In genomic region chr2:22901471-22901870, GRCh38 we compare ENCODE assay signal across 26 cellular contexts.
"Had no signal": no experiment of that assay in that cellular context is flagged by ENCODE, and none has a peak within 500 bp of the region (broad histone marks: within the 10 kb centered on the region; RNA-seq: fewer than 3 reads in every experiment).

No MANE protein-coding gene starts in this region.

- ATAC-seq: gastroesophageal sphincter; left lobe of liver; right cardiac atrium; stimulated activated naive CD8-positive, alpha-beta T cell treated with anti-CD3 and anti-CD28 coated beads, Interleukin-15, Interleukin-2, amounts not matched to agents 100 U/mL and 50 U/mL, for 24 hours had no signal

- H3K27me3 Mint-ChIP-seq: activated CD4-positive, alpha-beta T cell treated with anti-CD3 and anti-CD28 coated beads, Interleukin-2, amount 10 ng/mL, durations not matched to agents 24 days and 14 days; activated naive CD4-positive, alpha-beta T cell treated with anti-CD3 and anti-CD28 coated beads, Interleukin-2, amount 10 ng/mL, durations not matched to agents 7 days and 5 days; activated naive CD8-positive, alpha-beta T cell treated with anti-CD3 and anti-CD28 coated beads, Interleukin-2, amount 10 ng/mL, durations not matched to agents 7 days and 5 days; central memory CD8-positive, alpha-beta T cell; dendritic cell treated with granulocyte-macrophage colony-stimulating factor and Interleukin-4, amounts not matched to agents 40 ng/mL and 50 ng/mL, for 4 days had no signal

- H3K27ac ChIP-seq: gastroesophageal sphincter, ovary, thoracic aorta, uterus had no signal

- H3K36me3 Mint-ChIP-seq: activated CD4-positive, alpha-beta memory T cell treated with anti-CD3 and anti-CD28 coated beads for 36 hours; activated naive CD4-positive, alpha-beta T cell treated with anti-CD3 and anti-CD28 coated beads, Interleukin-2, amount 10 ng/mL, durations not matched to agents 7 days and 5 days; activated naive CD8-positive, alpha-beta T cell treated with anti-CD3 and anti-CD28 coated beads, Interleukin-2, amount 10 ng/mL, durations not matched to agents 7 days and 5 days had no signal

- H3K4me1 ChIP-seq: gastroesophageal sphincter, uterus had no signal

- H3K9me3 ChIP-seq: gastroesophageal sphincter, ovary, thoracic aorta, uterus had no signal

- DNase-seq: activated CD4-positive, alpha-beta memory T cell treated with anti-CD3 and anti-CD28 coated beads for 36 hours; activated CD4-positive, alpha-beta T cell treated with anti-CD3 and anti-CD28 coated beads, Interleukin-2, amount 10 ng/mL, durations not matched to agents 24 days and 14 days; activated CD4-positive, CD25-positive, alpha-beta regulatory T cell treated with anti-CD3 and anti-CD28 coated beads, Interleukin-2, amount 50 U/mL, for 72 hours; activated CD8-positive, alpha-beta memory T cell treated with anti-CD3 and anti-CD28 coated beads, Interleukin-2, amount 50 U/mL, for 4 hours; activated gamma-delta T cell; activated naive CD4-positive, alpha-beta T cell treated with anti-CD3 and anti-CD28 coated beads, Interleukin-2, amount 10 ng/mL, durations not matched to agents 7 days and 5 days; activated naive CD8-positive, alpha-beta T cell treated with anti-CD3 and anti-CD28 coated beads, Interleukin-2, amount 10 ng/mL, durations not matched to agents 7 days and 5 days; activated T-cell treated with anti-CD3 and anti-CD28 coated beads, Interleukin-2, amount 50 U/mL, for 1 hour; amniotic stem cell; head of caudate nucleus; hippocampal formation; ovary; right cardiac atrium; stimulated activated CD4-positive, alpha-beta T cell treated with anti-CD3 and anti-CD28 coated beads, Interleukin-12 subunit alpha, Interleukin-12 subunit beta, amount 100 ng/mL, for 4 hours; stimulated activated CD4-positive, alpha-beta T cell treated with anti-CD3 and anti-CD28 coated beads, Interleukin-4, amount 100 ng/mL, for 1 hour; stimulated activated naive CD8-positive, alpha-beta T cell treated with anti-CD3 and anti-CD28 coated beads, Interleukin-15, Interleukin-2, amounts not matched to agents 100 U/mL and 50 U/mL, for 24 hours; T-helper 2 cell; trophoblast cell; uterus had no signal

- H3K4me3 ChIP-seq: gastroesophageal sphincter, lung, ovary, thoracic aorta, uterus had no signal

- H3K4me3 Mint-ChIP-seq: activated CD4-positive, alpha-beta memory T cell treated with anti-CD3 and anti-CD28 coated beads for 36 hours; activated CD4-positive, alpha-beta T cell treated with anti-CD3 and anti-CD28 coated beads, Interleukin-2, amount 10 ng/mL, durations not matched to agents 24 days and 14 days; activated naive CD4-positive, alpha-beta T cell treated with anti-CD3 and anti-CD28 coated beads, Interleukin-2, amount 10 ng/mL, durations not matched to agents 7 days and 5 days; activated naive CD8-positive, alpha-beta T cell treated with anti-CD3 and anti-CD28 coated beads, Interleukin-2, amount 10 ng/mL, durations not matched to agents 7 days and 5 days; central memory CD8-positive, alpha-beta T cell; dendritic cell treated with granulocyte-macrophage colony-stimulating factor and Interleukin-4, amounts not matched to agents 40 ng/mL and 50 ng/mL, for 4 days; nephron had no signal

- H3K36me3 ChIP-seq: gastroesophageal sphincter, ovary, thoracic aorta, uterus had no signal

- H3K27ac Mint-ChIP-seq: activated CD4-positive, alpha-beta memory T cell treated with anti-CD3 and anti-CD28 coated beads for 36 hours; activated CD4-positive, alpha-beta T cell treated with anti-CD3 and anti-CD28 coated beads, Interleukin-2, amount 10 ng/mL, durations not matched to agents 24 days and 14 days; activated naive CD4-positive, alpha-beta T cell treated with anti-CD3 and anti-CD28 coated beads, Interleukin-2, amount 10 ng/mL, durations not matched to agents 7 days and 5 days; activated naive CD8-positive, alpha-beta T cell treated with anti-CD3 and anti-CD28 coated beads, Interleukin-2, amount 10 ng/mL, durations not matched to agents 7 days and 5 days; dendritic cell treated with granulocyte-macrophage colony-stimulating factor and Interleukin-4, amounts not matched to agents 40 ng/mL and 50 ng/mL, for 4 days; nephron had no signal

- H3K9me3 Mint-ChIP-seq: activated CD4-positive, alpha-beta memory T cell treated with anti-CD3 and anti-CD28 coated beads for 36 hours; activated CD4-positive, alpha-beta T cell treated with anti-CD3 and anti-CD28 coated beads, Interleukin-2, amount 10 ng/mL, durations not matched to agents 24 days and 14 days; activated naive CD4-positive, alpha-beta T cell treated with anti-CD3 and anti-CD28 coated beads, Interleukin-2, amount 10 ng/mL, durations not matched to agents 7 days and 5 days; activated naive CD8-positive, alpha-beta T cell treated with anti-CD3 and anti-CD28 coated beads, Interleukin-2, amount 10 ng/mL, durations not matched to agents 7 days and 5 days; dendritic cell treated with granulocyte-macrophage colony-stimulating factor and Interleukin-4, amounts not matched to agents 40 ng/mL and 50 ng/mL, for 4 days; nephron had no signal

- H3K4me1 Mint-ChIP-seq: activated CD4-positive, alpha-beta T cell treated with anti-CD3 and anti-CD28 coated beads, Interleukin-2, amount 10 ng/mL, durations not matched to agents 24 days and 14 days; activated naive CD4-positive, alpha-beta T cell treated with anti-CD3 and anti-CD28 coated beads, Interleukin-2, amount 10 ng/mL, durations not matched to agents 7 days and 5 days; activated naive CD8-positive, alpha-beta T cell treated with anti-CD3 and anti-CD28 coated beads, Interleukin-2, amount 10 ng/mL, durations not matched to agents 7 days and 5 days; central memory CD8-positive, alpha-beta T cell had no signal

- H3K27me3 ChIP-seq: gastroesophageal sphincter, ovary, uterus had no signal
